1 cellular context compared by ENCODE assay signal in the genomic region with DNA sequence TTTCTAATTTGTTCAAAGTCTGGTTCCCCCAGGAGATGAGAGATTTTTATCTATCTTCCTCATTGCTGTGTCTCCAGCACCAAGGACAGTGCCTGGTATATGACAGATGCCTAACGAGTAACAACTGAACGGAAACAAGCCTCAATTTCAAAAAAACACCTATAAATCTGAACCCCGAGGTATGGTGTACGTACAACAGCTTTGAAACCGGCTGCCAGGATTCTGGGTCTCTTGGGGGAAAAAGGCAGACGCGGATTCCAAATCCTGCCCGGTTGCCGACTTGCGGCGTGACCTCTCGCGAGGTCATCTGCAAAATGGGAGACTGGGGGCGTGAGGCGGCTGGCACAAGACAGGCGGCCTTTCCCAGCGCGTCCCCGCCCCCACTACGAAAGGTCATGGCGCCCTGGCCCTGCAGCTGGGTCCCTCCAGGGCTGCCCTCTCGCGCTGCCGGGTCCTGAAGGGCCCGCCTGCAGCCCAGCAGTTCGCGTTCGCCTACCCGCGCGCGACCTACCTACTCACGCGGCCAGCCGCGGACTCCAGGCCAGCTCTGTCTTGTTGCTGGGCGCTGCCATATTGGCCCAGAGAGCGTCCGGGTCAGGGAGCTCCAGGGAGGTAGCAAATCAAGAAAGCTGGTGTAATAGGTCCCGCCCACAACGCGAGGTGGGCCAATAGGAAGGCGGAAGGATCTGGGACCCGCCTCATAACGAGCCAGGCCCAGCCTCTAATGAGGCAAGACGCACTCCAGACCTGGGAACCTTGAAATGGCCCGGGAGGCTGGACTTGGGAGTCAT.
A peak's percentile ranks its signal among the peaks of the same experiment; 100 is the strongest.
TF ChIP-seq lines count a peak whose summit lies in the region.

Gene ECSIT, minus strand, starts transcription at position 584 of the 791 bp plus-strand sequence. CDS start 9,964 bp downstream, outside the sequence.

TF ChIP-seq in K562, 482 proteins besides CTCF, POLR2A, EP300 and RAD21 (continued from another document and continues in another):
- TF ChIP-seq, protein P1, sequence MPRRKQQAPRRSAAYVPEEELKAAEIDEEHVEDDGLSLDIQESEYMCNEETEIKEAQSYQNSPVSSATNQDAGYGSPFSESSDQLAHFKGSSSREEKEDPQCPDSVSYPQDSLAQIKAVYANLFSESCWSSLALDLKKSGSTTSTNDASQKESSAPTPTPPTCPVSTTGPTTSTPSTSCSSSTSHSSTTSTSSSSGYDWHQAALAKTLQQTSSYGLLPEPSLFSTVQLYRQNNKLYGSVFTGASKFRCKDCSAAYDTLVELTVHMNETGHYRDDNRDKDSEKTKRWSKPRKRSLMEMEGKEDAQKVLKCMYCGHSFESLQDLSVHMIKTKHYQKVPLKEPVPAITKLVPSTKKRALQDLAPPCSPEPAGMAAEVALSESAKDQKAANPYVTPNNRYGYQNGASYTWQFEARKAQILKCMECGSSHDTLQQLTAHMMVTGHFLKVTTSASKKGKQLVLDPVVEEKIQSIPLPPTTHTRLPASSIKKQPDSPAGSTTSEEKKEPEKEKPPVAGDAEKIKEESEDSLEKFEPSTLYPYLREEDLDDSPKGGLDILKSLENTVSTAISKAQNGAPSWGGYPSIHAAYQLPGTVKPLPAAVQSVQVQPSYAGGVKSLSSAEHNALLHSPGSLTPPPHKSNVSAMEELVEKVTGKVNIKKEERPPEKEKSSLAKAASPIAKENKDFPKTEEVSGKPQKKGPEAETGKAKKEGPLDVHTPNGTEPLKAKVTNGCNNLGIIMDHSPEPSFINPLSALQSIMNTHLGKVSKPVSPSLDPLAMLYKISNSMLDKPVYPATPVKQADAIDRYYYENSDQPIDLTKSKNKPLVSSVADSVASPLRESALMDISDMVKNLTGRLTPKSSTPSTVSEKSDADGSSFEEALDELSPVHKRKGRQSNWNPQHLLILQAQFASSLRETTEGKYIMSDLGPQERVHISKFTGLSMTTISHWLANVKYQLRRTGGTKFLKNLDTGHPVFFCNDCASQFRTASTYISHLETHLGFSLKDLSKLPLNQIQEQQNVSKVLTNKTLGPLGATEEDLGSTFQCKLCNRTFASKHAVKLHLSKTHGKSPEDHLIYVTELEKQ (CRISPR knock-in tag; IDR thresholded peaks at IDR 0.05) = no peak
- TF ChIP-seq ZNF764 (CRISPR knock-in tag; IDR thresholded peaks at IDR 0.05; ENCODE audit: low read depth) (no peak), ZNF75A (CRISPR knock-in tag; IDR thresholded peaks at IDR 0.05) (no peak), ARID1B (IDR thresholded peaks at IDR 0.05) (no peak), TEAD2 (tag; IDR thresholded peaks at IDR 0.05) (no peak), ZNF766 (CRISPR knock-in tag; conservative IDR thresholded peaks at IDR 0.05) (peak; percentile 18; the same call in 1 of the 2 replicates), SNIP1 (IDR thresholded peaks at IDR 0.05; ENCODE audit: low read depth) (no peak), HSF4 (CRISPR knock-in tag; IDR thresholded peaks at IDR 0.05; ENCODE audit: borderline replicate concordance) (no peak), ZNF311 (CRISPR knock-in tag; IDR thresholded peaks at IDR 0.05) (no peak), ZSCAN32 (CRISPR knock-in tag; IDR thresholded peaks at IDR 0.05) (no peak), XRCC4 (IDR thresholded peaks at IDR 0.05; ENCODE audit: extremely low read depth, insufficient read depth, insufficient read length) (no peak), MED1 (CRISPR knock-in tag; IDR thresholded peaks at IDR 0.05; ENCODE audit: borderline replicate concordance) (no peak), ZNF830 (CRISPR knock-in tag; IDR thresholded peaks at IDR 0.05) (0 out of 2 replicates have a peak, but pooled peaks have one; percentile 57), BMI1 (IDR thresholded peaks at IDR 0.05; ENCODE audit: low read length) (no peak), GABPA (tag; conservative IDR thresholded peaks at IDR 0.05; ENCODE audit: low read depth) (peak; percentile 98), CBX2 (IDR thresholded peaks at IDR 0.05; ENCODE audit: insufficient read depth, low read length, poor library complexity, severe bottlenecking) (no peak), NFXL1 (CRISPR knock-in tag; IDR thresholded peaks at IDR 0.05) (no peak), ZNF589 (CRISPR knock-in tag; IDR thresholded peaks at IDR 0.05; ENCODE audit: low read depth) (no peak), CBFA2T2 (conservative IDR thresholded peaks at IDR 0.05) (no peak), TRIM25 (IDR thresholded peaks at IDR 0.05; ENCODE audit: borderline replicate concordance) (no peak), KAT7 (CRISPR knock-in tag; IDR thresholded peaks at IDR 0.05; ENCODE audit: borderline replicate concordance) (peak; percentile 63; the same call in 1 of the 2 replicates), ZNF239 (CRISPR knock-in tag; IDR thresholded peaks at IDR 0.05) (no peak), ZNF217 (CRISPR knock-in tag; IDR thresholded peaks at IDR 0.05) (no peak), NONO (IDR thresholded peaks at IDR 0.05; ENCODE audit: low read depth in 2 of 2, low read length in 1 of 2) (peak in 1 of 2 experiments; percentile 53; a peak in 1 of 4 replicates), TGIF2 (CRISPR knock-in tag; IDR thresholded peaks at IDR 0.05) (peak; percentile 98), DPF2 (IDR thresholded peaks at IDR 0.05) (peak; percentile 36; the same call in 1 of the 2 replicates), GATA2 (CRISPR knock-in tag; IDR thresholded peaks at IDR 0.05) (peak; percentile 73), ZFP1 (CRISPR knock-in tag; IDR thresholded peaks at IDR 0.05) (no peak), NFIX (CRISPR knock-in tag; IDR thresholded peaks at IDR 0.05; ENCODE audit: low read depth) (no peak), ILF3 (IDR thresholded peaks at IDR 0.05; ENCODE audit: borderline replicate concordance) (no peak), ZNF146 (CRISPR knock-in tag; IDR thresholded peaks at IDR 0.05; ENCODE audit: unreplicated experiment) (no peak), HDAC3 (IDR thresholded peaks at IDR 0.05; ENCODE audit: borderline replicate concordance, partially characterized antibody) (peak; percentile 66), SRSF7 (optimal IDR thresholded peaks at IDR 0.05; ENCODE audit: low read depth, low read length) (no peak), TAF1 (IDR thresholded peaks at IDR 0.05; ENCODE audit: control insufficient read depth, extremely low read depth, insufficient read depth, low read length, severe bottlenecking) (peak; percentile 74)
- TF ChIP-seq, protein P2, sequence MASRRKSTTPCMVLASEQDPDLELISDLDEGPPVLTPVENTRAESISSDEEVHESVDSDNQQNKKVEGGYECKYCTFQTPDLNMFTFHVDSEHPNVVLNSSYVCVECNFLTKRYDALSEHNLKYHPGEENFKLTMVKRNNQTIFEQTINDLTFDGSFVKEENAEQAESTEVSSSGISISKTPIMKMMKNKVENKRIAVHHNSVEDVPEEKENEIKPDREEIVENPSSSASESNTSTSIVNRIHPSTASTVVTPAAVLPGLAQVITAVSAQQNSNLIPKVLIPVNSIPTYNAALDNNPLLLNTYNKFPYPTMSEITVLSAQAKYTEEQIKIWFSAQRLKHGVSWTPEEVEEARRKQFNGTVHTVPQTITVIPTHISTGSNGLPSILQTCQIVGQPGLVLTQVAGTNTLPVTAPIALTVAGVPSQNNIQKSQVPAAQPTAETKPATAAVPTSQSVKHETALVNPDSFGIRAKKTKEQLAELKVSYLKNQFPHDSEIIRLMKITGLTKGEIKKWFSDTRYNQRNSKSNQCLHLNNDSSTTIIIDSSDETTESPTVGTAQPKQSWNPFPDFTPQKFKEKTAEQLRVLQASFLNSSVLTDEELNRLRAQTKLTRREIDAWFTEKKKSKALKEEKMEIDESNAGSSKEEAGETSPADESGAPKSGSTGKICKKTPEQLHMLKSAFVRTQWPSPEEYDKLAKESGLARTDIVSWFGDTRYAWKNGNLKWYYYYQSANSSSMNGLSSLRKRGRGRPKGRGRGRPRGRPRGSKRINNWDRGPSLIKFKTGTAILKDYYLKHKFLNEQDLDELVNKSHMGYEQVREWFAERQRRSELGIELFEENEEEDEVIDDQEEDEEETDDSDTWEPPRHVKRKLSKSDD (conservative IDR thresholded peaks at IDR 0.05; ENCODE audit: low read length) = no peak
- TF ChIP-seq, protein P3, sequence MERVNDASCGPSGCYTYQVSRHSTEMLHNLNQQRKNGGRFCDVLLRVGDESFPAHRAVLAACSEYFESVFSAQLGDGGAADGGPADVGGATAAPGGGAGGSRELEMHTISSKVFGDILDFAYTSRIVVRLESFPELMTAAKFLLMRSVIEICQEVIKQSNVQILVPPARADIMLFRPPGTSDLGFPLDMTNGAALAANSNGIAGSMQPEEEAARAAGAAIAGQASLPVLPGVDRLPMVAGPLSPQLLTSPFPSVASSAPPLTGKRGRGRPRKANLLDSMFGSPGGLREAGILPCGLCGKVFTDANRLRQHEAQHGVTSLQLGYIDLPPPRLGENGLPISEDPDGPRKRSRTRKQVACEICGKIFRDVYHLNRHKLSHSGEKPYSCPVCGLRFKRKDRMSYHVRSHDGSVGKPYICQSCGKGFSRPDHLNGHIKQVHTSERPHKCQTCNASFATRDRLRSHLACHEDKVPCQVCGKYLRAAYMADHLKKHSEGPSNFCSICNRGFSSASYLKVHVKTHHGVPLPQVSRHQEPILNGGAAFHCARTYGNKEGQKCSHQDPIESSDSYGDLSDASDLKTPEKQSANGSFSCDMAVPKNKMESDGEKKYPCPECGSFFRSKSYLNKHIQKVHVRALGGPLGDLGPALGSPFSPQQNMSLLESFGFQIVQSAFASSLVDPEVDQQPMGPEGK (CRISPR knock-in tag; IDR thresholded peaks at IDR 0.05; ENCODE audit: borderline replicate concordance) = no peak
- TF ChIP-seq, protein P4, sequence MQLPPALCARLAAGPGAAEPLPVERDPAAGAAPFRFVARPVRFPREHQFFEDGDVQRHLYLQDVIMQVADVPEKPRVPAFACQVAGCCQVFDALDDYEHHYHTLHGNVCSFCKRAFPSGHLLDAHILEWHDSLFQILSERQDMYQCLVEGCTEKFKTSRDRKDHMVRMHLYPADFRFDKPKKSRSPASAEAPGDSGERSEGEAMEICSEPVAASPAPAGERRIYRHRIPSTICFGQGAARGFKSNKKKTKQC (CRISPR knock-in tag; IDR thresholded peaks at IDR 0.05) = peak; percentile 76
- TF ChIP-seq, protein P5, sequence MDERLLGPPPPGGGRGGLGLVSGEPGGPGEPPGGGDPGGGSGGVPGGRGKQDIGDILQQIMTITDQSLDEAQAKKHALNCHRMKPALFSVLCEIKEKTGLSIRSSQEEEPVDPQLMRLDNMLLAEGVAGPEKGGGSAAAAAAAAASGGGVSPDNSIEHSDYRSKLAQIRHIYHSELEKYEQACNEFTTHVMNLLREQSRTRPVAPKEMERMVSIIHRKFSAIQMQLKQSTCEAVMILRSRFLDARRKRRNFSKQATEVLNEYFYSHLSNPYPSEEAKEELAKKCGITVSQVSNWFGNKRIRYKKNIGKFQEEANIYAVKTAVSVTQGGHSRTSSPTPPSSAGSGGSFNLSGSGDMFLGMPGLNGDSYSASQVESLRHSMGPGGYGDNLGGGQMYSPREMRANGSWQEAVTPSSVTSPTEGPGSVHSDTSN (CRISPR knock-in tag; IDR thresholded peaks at IDR 0.05; ENCODE audit: low read depth) = no peak
- TF ChIP-seq, protein P5 (tag; conservative IDR thresholded peaks at IDR 0.05; ENCODE audit: low read depth) = no peak; the same call in 1 of the 2 replicates
- TF ChIP-seq, protein P6, sequence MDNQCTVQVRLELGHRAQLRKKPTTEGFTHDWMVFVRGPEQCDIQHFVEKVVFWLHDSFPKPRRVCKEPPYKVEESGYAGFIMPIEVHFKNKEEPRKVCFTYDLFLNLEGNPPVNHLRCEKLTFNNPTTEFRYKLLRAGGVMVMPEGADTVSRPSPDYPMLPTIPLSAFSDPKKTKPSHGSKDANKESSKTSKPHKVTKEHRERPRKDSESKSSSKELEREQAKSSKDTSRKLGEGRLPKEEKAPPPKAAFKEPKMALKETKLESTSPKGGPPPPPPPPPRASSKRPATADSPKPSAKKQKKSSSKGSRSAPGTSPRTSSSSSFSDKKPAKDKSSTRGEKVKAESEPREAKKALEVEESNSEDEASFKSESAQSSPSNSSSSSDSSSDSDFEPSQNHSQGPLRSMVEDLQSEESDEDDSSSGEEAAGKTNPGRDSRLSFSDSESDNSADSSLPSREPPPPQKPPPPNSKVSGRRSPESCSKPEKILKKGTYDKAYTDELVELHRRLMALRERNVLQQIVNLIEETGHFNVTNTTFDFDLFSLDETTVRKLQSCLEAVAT (IDR thresholded peaks at IDR 0.05) = no peak
- TF ChIP-seq, protein P7, sequence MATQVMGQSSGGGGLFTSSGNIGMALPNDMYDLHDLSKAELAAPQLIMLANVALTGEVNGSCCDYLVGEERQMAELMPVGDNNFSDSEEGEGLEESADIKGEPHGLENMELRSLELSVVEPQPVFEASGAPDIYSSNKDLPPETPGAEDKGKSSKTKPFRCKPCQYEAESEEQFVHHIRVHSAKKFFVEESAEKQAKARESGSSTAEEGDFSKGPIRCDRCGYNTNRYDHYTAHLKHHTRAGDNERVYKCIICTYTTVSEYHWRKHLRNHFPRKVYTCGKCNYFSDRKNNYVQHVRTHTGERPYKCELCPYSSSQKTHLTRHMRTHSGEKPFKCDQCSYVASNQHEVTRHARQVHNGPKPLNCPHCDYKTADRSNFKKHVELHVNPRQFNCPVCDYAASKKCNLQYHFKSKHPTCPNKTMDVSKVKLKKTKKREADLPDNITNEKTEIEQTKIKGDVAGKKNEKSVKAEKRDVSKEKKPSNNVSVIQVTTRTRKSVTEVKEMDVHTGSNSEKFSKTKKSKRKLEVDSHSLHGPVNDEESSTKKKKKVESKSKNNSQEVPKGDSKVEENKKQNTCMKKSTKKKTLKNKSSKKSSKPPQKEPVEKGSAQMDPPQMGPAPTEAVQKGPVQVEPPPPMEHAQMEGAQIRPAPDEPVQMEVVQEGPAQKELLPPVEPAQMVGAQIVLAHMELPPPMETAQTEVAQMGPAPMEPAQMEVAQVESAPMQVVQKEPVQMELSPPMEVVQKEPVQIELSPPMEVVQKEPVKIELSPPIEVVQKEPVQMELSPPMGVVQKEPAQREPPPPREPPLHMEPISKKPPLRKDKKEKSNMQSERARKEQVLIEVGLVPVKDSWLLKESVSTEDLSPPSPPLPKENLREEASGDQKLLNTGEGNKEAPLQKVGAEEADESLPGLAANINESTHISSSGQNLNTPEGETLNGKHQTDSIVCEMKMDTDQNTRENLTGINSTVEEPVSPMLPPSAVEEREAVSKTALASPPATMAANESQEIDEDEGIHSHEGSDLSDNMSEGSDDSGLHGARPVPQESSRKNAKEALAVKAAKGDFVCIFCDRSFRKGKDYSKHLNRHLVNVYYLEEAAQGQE (CRISPR knock-in tag; IDR thresholded peaks at IDR 0.05; ENCODE audit: low read depth) = peak; percentile 96
